Comparison of ENCODE assay signal across 4 cellular contexts in the genomic region with DNA sequence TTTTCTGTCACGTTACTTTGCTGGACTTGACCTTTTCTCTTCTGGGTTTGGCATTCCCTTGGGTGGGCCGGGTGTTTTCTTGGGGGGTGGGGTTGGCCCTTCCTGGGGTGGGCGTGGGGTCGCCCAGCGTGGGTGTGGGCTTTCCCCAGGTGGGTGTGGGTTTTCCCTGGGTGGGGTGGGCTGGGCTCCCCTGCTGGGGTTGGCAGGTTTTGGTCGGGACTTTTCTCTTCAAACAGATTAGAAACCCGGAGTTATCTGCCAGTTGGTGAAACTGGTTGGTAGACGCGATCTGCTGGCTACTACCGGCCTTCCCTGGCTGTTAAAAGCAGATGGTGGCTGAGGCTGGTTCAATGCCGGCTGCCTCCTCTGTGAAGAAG. TPM values are rescaled to one million over a fixed set of nuclear protein-coding genes. Genes with fewer than 3 reads are reported as not detected.
"Had no signal": no experiment of that assay in that cellular context is flagged by ENCODE, and none has a peak within 500 bp of the region (broad histone marks: within the 10 kb centered on the region; RNA-seq: fewer than 3 reads in every experiment).

A gene (plus strand): TSS at position 278 of the 377 bp plus-strand sequence. CDS start 52 bp downstream, at position 330.

RNA-seq across cellular contexts. Expression of the gene that starts here (rescaled TPM):
- total RNA-seq: LHCN-M2, M059J, MCF 10A, NCI-H460 had no signal
